1 cellular context compared by ENCODE assay signal in the genomic region with DNA sequence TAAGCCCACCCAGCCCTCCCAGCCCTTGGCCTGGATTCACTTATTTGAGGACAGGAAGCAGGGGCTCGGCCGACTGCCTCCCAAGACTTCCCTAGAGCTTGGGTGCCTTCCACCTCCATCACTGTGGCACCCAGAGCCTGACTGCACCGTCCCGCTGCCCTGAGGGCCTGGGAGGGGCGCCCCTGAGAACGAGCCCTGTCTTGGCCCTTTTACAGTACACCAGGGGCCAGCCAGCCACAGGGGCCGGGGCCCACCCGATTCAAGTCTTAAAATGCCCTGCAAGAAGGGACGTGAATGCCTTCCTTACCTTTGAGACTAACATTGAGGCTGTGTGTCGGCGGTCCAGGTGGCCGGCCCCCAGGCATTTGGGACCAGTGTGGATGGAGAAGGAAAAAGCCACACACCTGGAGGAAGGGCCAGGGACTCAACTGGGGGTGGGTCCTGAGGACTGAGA.
TF ChIP-seq lines count a peak whose summit lies in the region.

No MANE protein-coding gene starts in this region.

TF ChIP-seq in K562, 482 proteins besides CTCF, POLR2A, EP300 and RAD21:
- TF ChIP-seq KLF16 (IDR thresholded peaks at IDR 0.05) (no peak), TBL1XR1 (IDR thresholded peaks at IDR 0.05; ENCODE audit: low read length in 2 of 2) (0 out of 4 replicates have a peak, but pooled peaks of 1 of the 2 experiments have one; percentile 43)
